33 cellular contexts compared by ENCODE assay signal in genomic region chr18:31120594-31120993, GRCh38. TPM values are rescaled to one million over a fixed set of nuclear protein-coding genes. Genes with fewer than 3 reads are reported as not detected.
"Had no signal": no experiment of that assay in that cellular context is flagged by ENCODE, and none has a peak within 500 bp of the region (broad histone marks: within the 10 kb centered on the region; RNA-seq: fewer than 3 reads in every experiment).

No MANE protein-coding gene starts in this region.

- H3K27ac ChIP-seq: WERI-Rb-1 had no signal

- H3K36me3 ChIP-seq: WERI-Rb-1 had no signal

- ATAC-seq: activated CD8-positive, alpha-beta memory T cell treated with anti-CD3 and anti-CD28 coated beads, Interleukin-2, amount 10 ng/mL, durations not matched to agents 7 days and 5 days; activated naive CD8-positive, alpha-beta T cell treated with anti-CD3 and anti-CD28 coated beads, Interleukin-2, amount 50 U/mL, for 24 hours had no signal

- DNase-seq: activated CD4-positive, alpha-beta memory T cell treated with anti-CD3 and anti-CD28 coated beads, Interleukin-2, amount 10 ng/mL, durations not matched to agents 7 days and 5 days; activated CD4-positive, alpha-beta T cell treated with anti-CD3 and anti-CD28 coated beads for 1 hour; activated CD4-positive, alpha-beta T cell treated with anti-CD3 and anti-CD28 coated beads for 48 hours; activated CD4-positive, CD25-positive, alpha-beta regulatory T cell; activated CD8-positive, alpha-beta memory T cell treated with anti-CD3 and anti-CD28 coated beads for 24 hours; activated CD8-positive, alpha-beta memory T cell treated with anti-CD3 and anti-CD28 coated beads, Interleukin-2, amount 10 ng/mL, durations not matched to agents 7 days and 5 days; activated CD8-positive, alpha-beta memory T cell treated with anti-CD3 and anti-CD28 coated beads, Interleukin-2, amount 50 U/mL, for 48 hours; activated effector memory CD4-positive, alpha-beta T cell treated with Interleukin-2 at 50 U/mL for 16 hours; activated naive CD4-positive, alpha-beta T cell treated with anti-CD3 and anti-CD28 coated beads, Interleukin-2, amount 10 ng/mL, durations not matched to agents 7 days and 5 days; activated naive CD8-positive, alpha-beta T cell treated with anti-CD3 and anti-CD28 coated beads, Interleukin-2, amount 50 U/mL, for 24 hours; activated T-cell treated with anti-CD3 and anti-CD28 coated beads, Interleukin-2, amount 50 U/mL, for 48 hours; anterior cingulate cortex; caudate nucleus; cerebellar nuclear complex; NCI-H1048; NCI-H1105 treated with DMSO at 0.1 percent for 48 hours; NCI-H1436; NCI-H1694; NCI-H1930; NCI-H2081 treated with DMSO at 0.1 percent for 48 hours; NCI-H226; NCI-H446 treated with DMSO at 0.1 percent for 48 hours; NCI-H524; NCI-H69; NCI-H82; Right ventricle myocardium superior; SW 1271; T-helper 1 cell; T-helper 2 cell; T1000; WERI-Rb-1 had no signal

RNA-seq across cellular contexts. Expression of gene DSC2, which starts 18.4 kb away (rescaled TPM):
- total RNA-seq: activated CD4-positive, alpha-beta memory T cell treated with anti-CD3 and anti-CD28 coated beads, Interleukin-2, amount 10 ng/mL, durations not matched to agents 7 days and 5 days; activated CD8-positive, alpha-beta memory T cell treated with anti-CD3 and anti-CD28 coated beads, Interleukin-2, amount 10 ng/mL, durations not matched to agents 7 days and 5 days had no signal

RNA-seq across cellular contexts. Expression of gene DSC1, which starts 42.1 kb away (rescaled TPM):
- total RNA-seq: activated CD4-positive, alpha-beta memory T cell treated with anti-CD3 and anti-CD28 coated beads, Interleukin-2, amount 10 ng/mL, durations not matched to agents 7 days and 5 days; activated CD8-positive, alpha-beta memory T cell treated with anti-CD3 and anti-CD28 coated beads, Interleukin-2, amount 10 ng/mL, durations not matched to agents 7 days and 5 days; bronchial epithelial cell; MCF 10A had no signal
